Comparison of ENCODE assay signal across 30 cellular contexts in genomic region chr7:132179681-132180080, GRCh38.
"Had no signal": no experiment of that assay in that cellular context is flagged by ENCODE, and none has a peak within 500 bp of the region (broad histone marks: within the 10 kb centered on the region; RNA-seq: fewer than 3 reads in every experiment).

No MANE protein-coding gene starts in this region.

- H3K27ac ChIP-seq: ascending aorta, breast epithelium, cardiac muscle cell, coronary artery, dorsolateral prefrontal cortex, esophagus muscularis mucosa, foreskin keratinocyte, gastrocnemius medialis had no signal

- DNase-seq: activated CD4-positive, alpha-beta memory T cell treated with anti-CD3 and anti-CD28 coated beads, Interleukin-2, amount 10 ng/mL, durations not matched to agents 7 days and 5 days; activated CD4-positive, alpha-beta T cell treated with anti-CD3 and anti-CD28 coated beads for 1 hour; activated CD4-positive, alpha-beta T cell treated with anti-CD3 and anti-CD28 coated beads for 4 hours; activated CD4-positive, alpha-beta T cell treated with anti-CD3 and anti-CD28 coated beads, Interleukin-2, amount 10 ng/mL, durations not matched to agents 7 days and 5 days; activated CD4-positive, alpha-beta T cell treated with anti-CD3 and anti-CD28 coated beads, Interleukin-2, amount 50 U/mL, for 4 hours; activated CD8-positive, alpha-beta memory T cell treated with anti-CD3 and anti-CD28 coated beads, Interleukin-2, amount 50 U/mL, for 48 hours; activated gamma-delta T cell; activated naive CD4-positive, alpha-beta T cell; activated naive CD4-positive, alpha-beta T cell treated with anti-CD3 and anti-CD28 coated beads, Interleukin-2, amount 10 ng/mL, durations not matched to agents 7 days and 5 days; activated naive CD8-positive, alpha-beta T cell treated with anti-CD3 and anti-CD28 coated beads, Interleukin-2, amount 10 ng/mL, durations not matched to agents 7 days and 5 days; activated T-cell treated with anti-CD3 and anti-CD28 coated beads for 4 hours; activated T-cell treated with anti-CD3 and anti-CD28 coated beads, Interleukin-2, amount 50 U/mL, for 24 hours; activated T-cell treated with anti-CD3 and anti-CD28 coated beads, Interleukin-2, amount 50 U/mL, for 72 hours; dorsolateral prefrontal cortex; effector memory CD4-positive, alpha-beta T cell; endodermal cell; erythroblast; foreskin keratinocyte; gastrocnemius medialis; glutamatergic neuron; T-helper 1 cell; T-helper 17 cell; T1000 had no signal

- H3K4me3 ChIP-seq: ascending aorta, breast epithelium, cardiac muscle cell, coronary artery, dorsolateral prefrontal cortex, esophagus muscularis mucosa, gastrocnemius medialis had no signal

- H3K27me3 ChIP-seq: ascending aorta, breast epithelium, cardiac muscle cell, dorsolateral prefrontal cortex, esophagus muscularis mucosa, foreskin keratinocyte, gastrocnemius medialis had no signal

- H3K9me3 ChIP-seq: ascending aorta, breast epithelium, esophagus muscularis mucosa, gastrocnemius medialis had no signal

- H3K36me3 ChIP-seq: breast epithelium, gastrocnemius medialis had no signal

- H3K4me1 ChIP-seq: ascending aorta, breast epithelium, esophagus muscularis mucosa, foreskin keratinocyte, gastrocnemius medialis had no signal

- ATAC-seq: activated naive CD4-positive, alpha-beta T cell treated with anti-CD3 and anti-CD28 coated beads, Interleukin-2, amount 50 U/mL, for 72 hours; activated T-cell treated with anti-CD3 and anti-CD28 coated beads, Interleukin-2, amount 50 U/mL, for 72 hours; foreskin keratinocyte; gastrocnemius medialis; T-helper 17 cell; WTC11 had no signal
